11 cellular contexts compared by ENCODE assay signal in the genomic region with DNA sequence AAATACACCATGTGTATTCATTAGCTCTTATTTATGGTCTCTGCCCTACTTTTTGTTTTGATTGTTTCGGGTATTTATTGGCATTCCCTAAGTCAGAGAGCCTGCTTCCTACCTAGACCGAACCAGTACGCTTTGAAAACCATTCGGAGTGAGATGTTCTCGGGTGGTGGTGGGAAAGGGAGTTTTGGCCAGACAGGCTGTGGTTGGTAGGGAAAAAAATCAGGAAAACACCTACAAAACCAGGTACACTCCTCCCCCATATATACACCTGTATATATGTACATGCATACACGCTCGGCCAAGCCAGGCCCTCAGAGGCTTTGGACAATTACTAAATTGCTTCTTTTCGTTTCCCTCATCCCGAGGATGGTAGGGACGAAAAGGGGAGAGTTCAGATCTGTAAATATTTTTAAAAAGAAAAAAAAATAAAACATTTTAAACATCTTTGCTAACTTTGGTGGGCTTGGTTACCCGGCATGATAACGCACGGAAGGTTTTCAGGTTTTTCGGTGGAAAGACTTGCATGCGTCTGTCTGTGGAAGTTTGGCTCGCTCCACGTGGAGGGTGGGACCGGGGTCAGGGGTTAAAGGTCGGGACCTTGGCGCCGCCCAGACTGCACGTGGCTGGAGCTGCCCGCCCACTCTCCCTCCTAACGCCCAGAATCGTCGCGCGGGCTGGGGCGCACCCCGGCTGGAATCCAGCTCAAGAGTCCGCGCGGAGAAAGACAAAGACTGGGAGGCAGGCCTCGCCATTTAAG. TPM values are rescaled to one million over a fixed set of nuclear protein-coding genes. Genes with fewer than 3 reads are reported as not detected.
DNase-seq lines count a peak whose midpoint lies in the region; ATAC-seq and TF ChIP-seq lines count a peak whose summit lies in the region.
"Had no signal": no experiment of that assay in that cellular context is flagged by ENCODE, and none has a peak within 500 bp of the region (broad histone marks: within the 10 kb centered on the region; RNA-seq: fewer than 3 reads in every experiment).

No MANE protein-coding gene starts in this region.

- peak overlapping the region; percentile 75 for H3K56ac ChIP-seq in mesendoderm (ENCODE audit: low read length)

- peak overlapping the region; percentile 79 for H3K4me2 ChIP-seq in mesendoderm (ENCODE audit: low read length)

- no peak overlapping the region for H3K4ac ChIP-seq in mesendoderm (ENCODE audit: low read depth, low read length)

- intact Hi-C loops in left ventricle myocardium inferior (cut with micrococcal nuclease): no loop called here
- intact Hi-C loops in Right ventricle myocardium inferior (cut with DNase I): no loop called here
- intact Hi-C loops in ascending aorta (cut with DNase I): loop anchor here (10.0 kb wide), 2 partner anchors 1264 to 1594 kb away; partner anchors contain the start of genes FAM53B and OAT

- no peak overlapping the region for H3K23ac ChIP-seq in mesendoderm (ENCODE audit: low read length)

- H2BK5ac ChIP-seq in mesendoderm (ENCODE audit: low read length): no peak overlapping the region

- H3K18ac ChIP-seq in mesendoderm (ENCODE audit: low read length): no peak overlapping the region

- TF ChIP-seq EP300 in upper lobe of left lung (IDR thresholded peaks at IDR 0.05): no peak

- no peak overlapping the region for H4K8ac ChIP-seq in mesendoderm (ENCODE audit: low read depth, low read length)

- no peak overlapping the region for H2BK120ac ChIP-seq in mesendoderm (ENCODE audit: low read depth, low read length)

- no peak overlapping the region for H2BK15ac ChIP-seq in mesendoderm (replicated peaks; ENCODE audit: low read depth)

- no CpG with 5 or more reads among the region's 34 CpGs for WGBS in mesendoderm (ENCODE audit: extremely low coverage, insufficient coverage, low lambda C conversion rate)
- 9 to 12% methylated on average over 27 to 33 of the region's 34 CpGs for WGBS in upper lobe of left lung, 2 donors

- H3K36me3 ChIP-seq in left ventricle myocardium inferior (no peaks in the 10 kb centered on the region), ascending aorta (no peaks in the 10 kb centered on the region), mesendoderm (ENCODE audit: control insufficient read depth, insufficient read depth, low read length) (no peaks in the 10 kb centered on the region), upper lobe of left lung (no peaks in the 10 kb centered on the region)

- no peaks in the 10 kb centered on the region for H3K79me1 ChIP-seq in mesendoderm (ENCODE audit: low read length)

- H3K27me3 ChIP-seq in left ventricle myocardium inferior (ENCODE audit: low read depth) (peaks cover 82% of the 10 kb centered on the region), ascending aorta (peaks cover 29% of the 10 kb centered on the region), mesendoderm (ENCODE audit: insufficient read depth, low read length, poor library complexity) (peaks cover 56% of the 10 kb centered on the region), upper lobe of left lung (peaks cover 2 to 66% (median 43%) of the 10 kb centered on the region in 4 donors)

- TF ChIP-seq CTCF in left ventricle myocardium inferior (IDR thresholded peaks at IDR 0.05; ENCODE audit: borderline replicate concordance) (no peak), ascending aorta (IDR thresholded peaks at IDR 0.05) (no peak), upper lobe of left lung (IDR thresholded peaks at IDR 0.05) (no peak)

- H4K5ac ChIP-seq in mesendoderm (ENCODE audit: low read length): no peak overlapping the region

- peaks cover 8% of the 10 kb centered on the region for H3K79me2 ChIP-seq in mesendoderm (ENCODE audit: control insufficient read depth, insufficient read depth, low read length)

- H3K9ac ChIP-seq in mesendoderm (ENCODE audit: low read length): peak overlapping the region; percentile 48

- H3K4me3 ChIP-seq in left ventricle myocardium inferior (peak overlapping the region; percentile 60), ascending aorta (peak overlapping the region; percentile 42 to 56), mesendoderm (ENCODE audit: low read length) (no peak overlapping the region), upper lobe of left lung (peak overlapping the region in 3 of 4 donors; percentile 32 to 51 (median 42))
- H3K4me3 ChIP-seq: mucosa of descending colon had no signal

- no peak for ATAC-seq in Right ventricle myocardium inferior
- ATAC-seq in upper lobe of left lung (ENCODE audit: low FRiP score in 2 of 2): no peak
- no peak for ATAC-seq in GM21515 (IDR thresholded peaks at IDR 0.05; ENCODE audit: unreplicated experiment)
- ATAC-seq in HG02588 (IDR thresholded peaks at IDR 0.05; ENCODE audit: unreplicated experiment): no peak
- ATAC-seq: mucosa of descending colon had no signal

- DNase-seq in left ventricle myocardium inferior (no peak), Right ventricle myocardium inferior (ENCODE audit: missing footprints) (no peak), ascending aorta (ENCODE audit: low spot score in 2 of 2) (no peak), mesendoderm (no peak), upper lobe of left lung (peak in 1 of 2 donors; percentile 87), NCI-H1694 (lab: John Stamatoyannopoulos, UW) (no peak)
- DNase-seq: GOT3, NCI-H345 had no signal

- no peak overlapping the region for H2AK5ac ChIP-seq in mesendoderm (ENCODE audit: low read length)

- H3K9me3 ChIP-seq in left ventricle myocardium inferior (replicated peaks): no peaks in the 10 kb centered on the region
- H3K9me3 ChIP-seq in ascending aorta: no peaks in the 10 kb centered on the region
- H3K9me3 ChIP-seq in upper lobe of left lung: no peaks in the 10 kb centered on the region
- H3K9me3 ChIP-seq: mucosa of descending colon had no signal

- no peak for TF ChIP-seq POLR2A in upper lobe of left lung (IDR thresholded peaks at IDR 0.05)

- H3K27ac ChIP-seq in left ventricle myocardium inferior (replicated peaks): no peak overlapping the region
- H3K27ac ChIP-seq in ascending aorta: no peak overlapping the region
- no peak overlapping the region for H3K27ac ChIP-seq in mesendoderm (ENCODE audit: low read depth, low read length)
- H3K27ac ChIP-seq in upper lobe of left lung: no peak overlapping the region

- H3K4me1 ChIP-seq in left ventricle myocardium inferior (peaks cover 71% of the 10 kb centered on the region), ascending aorta (peaks cover 8 to 16% of the 10 kb centered on the region in 2 donors), mesendoderm (ENCODE audit: control insufficient read depth, low read depth, low read length) (no peaks in the 10 kb centered on the region), upper lobe of left lung (peaks cover 45 to 65% (median 54%) of the 10 kb centered on the region in 4 donors)

RNA-seq across cellular contexts. Expression of gene HMX2, which starts 2.5 kb away (rescaled TPM):
- total RNA-seq in left ventricle myocardium inferior: not detected
- total RNA-seq in Right ventricle myocardium inferior: not detected
- not detected for total RNA-seq in ascending aorta
- polyA plus RNA-seq in mesendoderm (2013, experiment 1 of 2): 0.24 TPM
- polyA plus RNA-seq in mesendoderm (2013, experiment 2 of 2): 0.24 TPM
- total RNA-seq in upper lobe of left lung: not detected

RNA-seq across cellular contexts. Expression of gene BUB3, which starts 3.8 kb away (rescaled TPM):
- total RNA-seq in left ventricle myocardium inferior (33.5 TPM), Right ventricle myocardium inferior (37.7 TPM), ascending aorta (12.2 TPM), upper lobe of left lung (100 to 1,000 TPM in 1 of 6 donors, 10 to 100 TPM in 5; 41.0 to 138 (median 52.4) TPM)
- polyA plus RNA-seq in mesendoderm (2013, experiment 1 of 2): 114 TPM
- 115 TPM for polyA plus RNA-seq in mesendoderm (2013, experiment 2 of 2)

RNA-seq across cellular contexts. Expression of gene HMX3, which starts 14.6 kb away (rescaled TPM):
- total RNA-seq in left ventricle myocardium inferior (not detected), Right ventricle myocardium inferior (not detected), ascending aorta (not detected), upper lobe of left lung (not detected)
- polyA plus RNA-seq in mesendoderm (2013, experiment 1 of 2): 0.22 TPM
- 0.15 TPM for polyA plus RNA-seq in mesendoderm (2013, experiment 2 of 2)
